In genomic region chr20:34621383-34622367, GRCh38 we compare ENCODE assay signal across 1 cellular context.
TF ChIP-seq lines count a peak whose summit lies in the region.

No MANE protein-coding gene starts in this region.

TF ChIP-seq in HepG2, 621 proteins besides CTCF, POLR2A, EP300 and RAD21 (continued from another document and continues in another):
- TF ChIP-seq ATF6 (CRISPR knock-in tag; conservative IDR thresholded peaks at IDR 0.05) (0 out of 2 replicates have a peak, but pooled peaks have one; percentile 59), ZNF143 (CRISPR knock-in tag; IDR thresholded peaks at IDR 0.05) (peak; percentile 67; the same call in 1 of the 2 replicates), ZBTB8A (CRISPR knock-in tag; IDR thresholded peaks at IDR 0.05; ENCODE audit: borderline replicate concordance, low read depth) (no peak), ZNF672 (CRISPR knock-in tag; IDR thresholded peaks at IDR 0.05) (no peak), NCOA2 (CRISPR knock-in tag; IDR thresholded peaks at IDR 0.05) (peak; percentile 99), NONO (IDR thresholded peaks at IDR 0.05) (no peak), NONO (CRISPR knock-in tag; conservative IDR thresholded peaks at IDR 0.05) (peak; percentile 89), MIER3 (CRISPR knock-in tag; IDR thresholded peaks at IDR 0.05; ENCODE audit: borderline replicate concordance) (peak; percentile 98; the same call in 1 of the 2 replicates), SMARCE1 (IDR thresholded peaks at IDR 0.05; ENCODE audit: borderline replicate concordance) (peak; percentile 76; the same call in 1 of the 2 replicates), ZNF263 (CRISPR knock-in tag; IDR thresholded peaks at IDR 0.05) (peak; percentile 41), ZNF12 (CRISPR knock-in tag; IDR thresholded peaks at IDR 0.05) (peak; percentile 62; the same call in 1 of the 2 replicates), MAZ (IDR thresholded peaks at IDR 0.05; ENCODE audit: borderline replicate concordance, low read depth, low read length) (no peak), MAZ (CRISPR knock-in tag; IDR thresholded peaks at IDR 0.05; ENCODE audit: low read depth) (peak; percentile 55; the same call in 1 of the 2 replicates), ZBTB37 (CRISPR knock-in tag; IDR thresholded peaks at IDR 0.05) (peak; percentile 69; the same call in 1 of the 2 replicates), TBX2 (CRISPR knock-in tag; IDR thresholded peaks at IDR 0.05; ENCODE audit: borderline replicate concordance) (peak; percentile 100), USF2 (IDR thresholded peaks at IDR 0.05; ENCODE audit: low read depth, low read length) (0 out of 2 replicates have a peak, but pooled peaks have one; percentile 1), USF2 (CRISPR knock-in tag; IDR thresholded peaks at IDR 0.05; ENCODE audit: borderline replicate concordance) (0 out of 2 replicates have a peak, but pooled peaks have one; percentile 41), ZNF567 (CRISPR knock-in tag; IDR thresholded peaks at IDR 0.05; ENCODE audit: borderline replicate concordance) (peak; percentile 6; the same call in 1 of the 2 replicates), ZNF414 (CRISPR knock-in tag; IDR thresholded peaks at IDR 0.05) (peak; percentile 95), TCF7 (IDR thresholded peaks at IDR 0.05; ENCODE audit: low read depth) (peak; percentile 97), CREBL2 (CRISPR knock-in tag; IDR thresholded peaks at IDR 0.05; ENCODE audit: borderline replicate concordance) (no peak), ZNF329 (CRISPR knock-in tag; IDR thresholded peaks at IDR 0.05; ENCODE audit: low read depth) (peak; percentile 77; the same call in 1 of the 2 replicates), EHMT2 (IDR thresholded peaks at IDR 0.05; ENCODE audit: borderline replicate concordance, low read depth, low read length) (0 out of 2 replicates have a peak, but pooled peaks have one; percentile 49), ZNF83 (CRISPR knock-in tag; IDR thresholded peaks at IDR 0.05; ENCODE audit: borderline replicate concordance) (no peak), PREB (CRISPR knock-in tag; IDR thresholded peaks at IDR 0.05) (no peak), KLF11 (CRISPR knock-in tag; IDR thresholded peaks at IDR 0.05) (peak; percentile 88), ZNF790 (CRISPR knock-in tag; IDR thresholded peaks at IDR 0.05; ENCODE audit: borderline replicate concordance) (no peak), ZNF446 (CRISPR knock-in tag; IDR thresholded peaks at IDR 0.05) (no peak), NCOA1 (CRISPR knock-in tag; IDR thresholded peaks at IDR 0.05) (peak; percentile 98), RBAK (CRISPR knock-in tag; IDR thresholded peaks at IDR 0.05) (peak; percentile 61; the same call in 1 of the 2 replicates), FOXK1 (CRISPR knock-in tag; IDR thresholded peaks at IDR 0.05; ENCODE audit: borderline replicate concordance, low read depth) (peak; percentile 89), ZNF788 (CRISPR knock-in tag; IDR thresholded peaks at IDR 0.05; ENCODE audit: borderline replicate concordance) (peak; percentile 73; the same call in 1 of the 2 replicates), GFI1 (CRISPR knock-in tag; IDR thresholded peaks at IDR 0.05; ENCODE audit: borderline replicate concordance) (peak; percentile 95), ARID3A (IDR thresholded peaks at IDR 0.05; ENCODE audit: low read depth, low read length) (peak; percentile 74), MATR3 (CRISPR knock-in tag; IDR thresholded peaks at IDR 0.05) (no peak), SNAPC4 (CRISPR knock-in tag; IDR thresholded peaks at IDR 0.05) (no peak), RARG (CRISPR knock-in tag; IDR thresholded peaks at IDR 0.05; ENCODE audit: low read depth) (peak; percentile 76; the same call in 1 of the 2 replicates), FOXA1 (IDR thresholded peaks at IDR 0.05) (peak; percentile 71; the same call in 1 of the 2 replicates), FOXA1 (CRISPR knock-in tag; IDR thresholded peaks at IDR 0.05) (peak; percentile 93), ZIK1 (CRISPR knock-in tag; IDR thresholded peaks at IDR 0.05; ENCODE audit: borderline replicate concordance, low read depth) (no peak), PATZ1 (CRISPR knock-in tag; IDR thresholded peaks at IDR 0.05) (peak; percentile 82), ZNF724P (CRISPR knock-in tag; IDR thresholded peaks at IDR 0.05; ENCODE audit: borderline replicate concordance) (peak; percentile 76; the same call in 1 of the 2 replicates), ZNF660 (CRISPR knock-in tag; IDR thresholded peaks at IDR 0.05; ENCODE audit: borderline replicate concordance, low read depth) (no peak), SMYD3 (CRISPR knock-in tag; IDR thresholded peaks at IDR 0.05) (peak; percentile 23; the same call in 1 of the 2 replicates), THRA (CRISPR knock-in tag; IDR thresholded peaks at IDR 0.05; ENCODE audit: borderline replicate concordance) (peak; percentile 97)
